Comparison of ENCODE assay signal across 27 cellular contexts in genomic region chr14:36171607-36172006, GRCh38.
"Had no signal": no experiment of that assay in that cellular context is flagged by ENCODE, and none has a peak within 500 bp of the region (broad histone marks: within the 10 kb centered on the region; RNA-seq: fewer than 3 reads in every experiment).

No MANE protein-coding gene starts in this region.

- H3K4me1 ChIP-seq: pancreas, prostate gland, right lobe of liver, spleen, suprapubic skin, testis, tibial nerve, upper lobe of left lung, vagina had no signal

- H3K36me3 ChIP-seq: neutrophil, pancreas, prostate gland, right lobe of liver, spleen, suprapubic skin, tibial nerve, upper lobe of left lung, vagina had no signal

- H3K9me3 ChIP-seq: neutrophil, pancreas, prostate gland, right lobe of liver, spleen, suprapubic skin, testis, tibial nerve, upper lobe of left lung, vagina had no signal

- H3K27ac ChIP-seq: neutrophil, pancreas, prostate gland, right lobe of liver, skin epidermis, spleen, suprapubic skin, testis, tibial nerve, upper lobe of left lung, vagina had no signal

- H3K4me3 ChIP-seq: pancreas, prostate gland, right lobe of liver, skin epidermis, smooth muscle cell, spleen, suprapubic skin, testis, tibial nerve, upper lobe of left lung, vagina had no signal

- H3K27me3 ChIP-seq: pancreas, right lobe of liver, suprapubic skin, testis, tibial nerve, upper lobe of left lung, vagina had no signal

- DNase-seq: naive thymus-derived CD4-positive, alpha-beta T cell; natural killer cell; nucleus accumbens; pancreas; right cardiac atrium; right lobe of liver; spleen; stimulated activated CD4-positive, alpha-beta T cell treated with anti-CD3 and anti-CD28 coated beads, Interleukin-12 subunit alpha, Interleukin-12 subunit beta, amount 100 ng/mL, for 4 hours; stimulated activated CD4-positive, alpha-beta T cell treated with anti-CD3 and anti-CD28 coated beads, Interleukin-1b, Interleukin-23, amount 100 ng/mL, for 48 hours; stimulated activated CD4-positive, alpha-beta T cell treated with anti-CD3 and anti-CD28 coated beads, Interleukin-4, amount 100 ng/mL, for 1 hour; stimulated activated CD4-positive, alpha-beta T cell treated with anti-CD3 and anti-CD28 coated beads, Interleukin-4, amount 100 ng/mL, for 4 hours; stimulated activated CD8-positive, alpha-beta memory T cell treated with anti-CD3 and anti-CD28 coated beads, Interleukin-4, amount 100 ng/mL, for 48 hours; stimulated activated naive CD4-positive, alpha-beta T cell; stimulated activated naive CD8-positive, alpha-beta T cell treated with anti-CD3 and anti-CD28 coated beads, Interleukin-15, amount 100 ng/mL, for 72 hours; stimulated activated naive CD8-positive, alpha-beta T cell treated with anti-CD3 and anti-CD28 coated beads, Interleukin-15, Interleukin-2, amounts not matched to agents 100 U/mL and 50 U/mL, for 24 hours; substantia nigra; testis; trophoblast cell; upper lobe of left lung had no signal

- ATAC-seq: naive thymus-derived CD4-positive, alpha-beta T cell; natural killer cell; pancreas; right cardiac atrium; right lobe of liver; stimulated activated memory B cell treated with anti-CD40 and anti-IgM and Interleukin-4, amounts not matched to agents 10 μg/mL and 1 μg/mL and 100 μg/mL, for 72 hours; stimulated activated naive CD8-positive, alpha-beta T cell treated with anti-CD3 and anti-CD28 coated beads, Interleukin-15, amount 100 ng/mL, for 72 hours; stimulated activated naive CD8-positive, alpha-beta T cell treated with anti-CD3 and anti-CD28 coated beads, Interleukin-15, Interleukin-2, amounts not matched to agents 100 U/mL and 50 U/mL, for 24 hours had no signal
